8 cellular contexts compared by ENCODE assay signal in the genomic region with DNA sequence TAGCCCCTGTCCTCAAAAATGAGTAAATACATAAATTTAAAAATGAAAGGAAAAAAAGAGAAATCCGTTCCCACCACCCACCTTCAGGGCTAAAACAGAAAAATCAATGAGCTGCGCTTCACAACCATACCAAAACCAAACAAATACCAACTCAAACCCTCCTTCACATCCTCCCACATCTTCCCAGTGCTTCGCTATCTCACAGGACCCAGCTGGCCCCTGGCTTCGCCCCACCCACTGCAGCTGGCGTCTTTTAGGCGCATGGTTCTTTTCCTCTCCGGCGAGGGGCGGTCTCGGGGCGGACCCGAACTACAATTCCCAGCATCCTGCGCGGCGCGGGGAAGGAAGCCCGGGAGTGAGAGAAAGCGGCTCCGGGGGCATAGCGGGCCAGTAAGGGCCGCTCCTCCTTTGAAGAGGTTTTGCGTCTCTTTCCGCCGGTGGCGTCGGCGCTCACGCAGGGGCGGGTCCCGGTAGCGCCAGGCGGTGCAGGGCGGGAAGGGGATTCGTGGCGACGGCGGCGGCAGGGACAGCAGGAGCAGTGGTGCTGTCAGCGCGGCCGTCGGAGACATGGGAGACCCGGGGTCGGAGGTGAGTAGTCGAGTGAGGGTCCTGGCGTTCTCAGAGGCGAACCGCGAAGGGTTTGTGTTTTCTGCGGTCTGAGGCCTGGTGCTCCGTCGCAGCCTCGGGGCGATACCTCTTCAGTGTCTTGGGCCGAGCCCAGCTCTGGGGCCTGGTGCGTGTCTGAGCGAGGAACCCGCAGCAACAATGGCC.
DNase-seq lines count a peak whose midpoint lies in the region; ATAC-seq and TF ChIP-seq lines count a peak whose summit lies in the region.

Gene ZNF451 (plus strand): TSS at position 502 of the 771 bp plus-strand sequence. CDS start 66 bp downstream, at position 568.

- H3K4me3 ChIP-seq in AG09309 (ENCODE audit: control insufficient read depth, low read depth, low read length): peak within 1 kb of the TSS; percentile 61

- no peak for TF ChIP-seq CTCF in AG09309 (IDR thresholded peaks at IDR 0.05; ENCODE audit: control insufficient read depth, insufficient read depth, low read depth, low read length, missing control alignments)

- DNase-seq in AG09309 (ENCODE audit: low read depth): peak; percentile 70
- peak; percentile 98 for DNase-seq in NCI-H446 (lab: John Stamatoyannopoulos, UW)
- peak; percentile 92 for DNase-seq in activated CD4-positive, CD25-positive, alpha-beta regulatory T cell treated with anti-CD3 and anti-CD28 coated beads, Interleukin-2, amount 50 U/mL, for 16 hours (ENCODE audit: low read depth, low spot score)
- DNase-seq in cerebellar cortex (ENCODE audit: low spot score): peak; percentile 97
- DNase-seq in iris pigment epithelial cell (ENCODE audit: low read depth): peak; percentile 98
- peak; percentile 96 for DNase-seq in stimulated activated CD4-positive, alpha-beta T cell treated with anti-CD3 and anti-CD28 coated beads, Interleukin-12 subunit alpha, Interleukin-12 subunit beta, amount 100 ng/mL, for 4 hours

- peak; percentile 93 for ATAC-seq in GM19025 (IDR thresholded peaks at IDR 0.05; ENCODE audit: low read depth, unreplicated experiment)
- peak; percentile 89 for ATAC-seq in HG03342 (IDR thresholded peaks at IDR 0.05; ENCODE audit: unreplicated experiment)

Comparison
In these comparisons a context has a peak if more than half of its experiments do, and no peak if none do; other contexts are left out.
1. Peak in every context shown above with its lines: DNase-seq, ATAC-seq and H3K4me3 ChIP-seq.